ENCODE assay signal across 28 cellular contexts in the genomic region with DNA sequence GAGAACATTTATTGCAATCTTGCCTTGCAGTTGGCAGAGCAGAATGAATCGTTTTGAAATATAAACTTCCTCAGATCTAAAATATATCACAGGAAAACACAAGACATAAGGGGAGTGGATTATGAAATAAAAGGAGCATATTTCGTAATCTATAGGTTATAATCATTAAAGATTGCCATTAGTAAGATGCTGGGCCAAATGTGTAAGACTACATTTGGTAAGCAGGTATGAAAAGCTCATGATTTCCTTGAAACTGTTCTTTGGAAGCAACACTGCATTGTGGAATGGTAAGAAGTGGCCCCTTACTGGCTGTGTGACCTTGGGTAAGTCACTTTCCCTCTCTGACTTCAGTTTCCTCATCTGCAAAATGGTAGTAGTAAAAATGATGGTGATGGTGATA.
"Had no signal": no experiment of that assay in that cellular context is flagged by ENCODE, and none has a peak within 500 bp of the region (broad histone marks: within the 10 kb centered on the region; RNA-seq: fewer than 3 reads in every experiment).

No MANE protein-coding gene starts in this region.

- H3K9me3 ChIP-seq: esophagus squamous epithelium, heart right ventricle, left lung, mucosa of descending colon, psoas muscle, sigmoid colon, stomach, thyroid gland, vagina had no signal

- H3K4me2 ChIP-seq: neural progenitor cell had no signal

- H3K9me3 Mint-ChIP-seq: naive B cell; neural progenitor cell; stimulated activated effector memory CD8-positive, alpha-beta T cell treated with anti-CD3 and anti-CD28 coated beads, Interleukin-12 subunit alpha, Interleukin-12 subunit beta, amount 100 ng/mL, for 72 hours had no signal

- H3K27me3 ChIP-seq: esophagus squamous epithelium, left lung, neural progenitor cell, sigmoid colon, stomach, thyroid gland, vagina had no signal

- H3K4me1 Mint-ChIP-seq: naive B cell; neural progenitor cell; stimulated activated effector memory CD8-positive, alpha-beta T cell treated with anti-CD3 and anti-CD28 coated beads, Interleukin-12 subunit alpha, Interleukin-12 subunit beta, amount 100 ng/mL, for 72 hours had no signal

- H3K27me3 Mint-ChIP-seq: naive B cell had no signal

- H3K36me3 ChIP-seq: esophagus squamous epithelium, heart right ventricle, left lung, neural progenitor cell, sigmoid colon, stomach, thyroid gland, vagina had no signal

- DNase-seq: dermis blood vessel endothelial cell; effector memory CD4-positive, alpha-beta T cell; esophagus squamous epithelium; foreskin melanocyte; glutamatergic neuron; heart right ventricle; hippocampal formation; left cardiac atrium; left lung; mesenchymal stem cell; mucosa of descending colon; naive B cell; nucleus accumbens; psoas muscle; right cardiac atrium; sigmoid colon; stimulated activated CD4-positive, alpha-beta T cell treated with anti-CD3 and anti-CD28 coated beads, Interleukin-2, amount 100 ng/mL, for 24 hours; stimulated activated CD4-positive, alpha-beta T cell treated with anti-CD3 and anti-CD28 coated beads, Interleukin-4, amount 100 ng/mL, for 24 hours; stimulated activated naive CD4-positive, alpha-beta T cell treated with Interleukin-2 at 50 U/mL for 16 hours; stomach; thyroid gland; trophoblast cell had no signal

- H2AFZ ChIP-seq: neural progenitor cell had no signal

- H3K4me3 Mint-ChIP-seq: mesothelial cell of epicardium; naive B cell; natural killer cell treated with Interleukin-12 subunit alpha and Interleukin-12 subunit beta and Interleukin-15 and Interleukin-18, amount 100 ng/mL, for 72 hours; neural progenitor cell; stimulated activated effector memory CD8-positive, alpha-beta T cell treated with anti-CD3 and anti-CD28 coated beads, Interleukin-12 subunit alpha, Interleukin-12 subunit beta, amount 100 ng/mL, for 72 hours had no signal

- H3K27ac ChIP-seq: esophagus squamous epithelium, heart right ventricle, left lung, neural progenitor cell, psoas muscle, sigmoid colon, stomach, thyroid gland, vagina had no signal

- H3K9ac ChIP-seq: neural progenitor cell had no signal

- H3K36me3 Mint-ChIP-seq: mesothelial cell of epicardium; naive B cell; natural killer cell treated with Interleukin-12 subunit alpha and Interleukin-12 subunit beta and Interleukin-15 and Interleukin-18, amount 100 ng/mL, for 72 hours; neural progenitor cell; stimulated activated effector memory CD8-positive, alpha-beta T cell treated with anti-CD3 and anti-CD28 coated beads, Interleukin-12 subunit alpha, Interleukin-12 subunit beta, amount 100 ng/mL, for 72 hours had no signal

- H3K4me1 ChIP-seq: esophagus squamous epithelium, heart right ventricle, left lung, neural progenitor cell, psoas muscle, sigmoid colon, stomach, thyroid gland, vagina had no signal

- FAIRE-seq: endothelial cell of umbilical vein had no signal

- H3K27ac Mint-ChIP-seq: mesothelial cell of epicardium; naive B cell; natural killer cell treated with Interleukin-12 subunit alpha and Interleukin-12 subunit beta and Interleukin-15 and Interleukin-18, amount 100 ng/mL, for 72 hours; neural progenitor cell; stimulated activated effector memory CD8-positive, alpha-beta T cell treated with anti-CD3 and anti-CD28 coated beads, Interleukin-12 subunit alpha, Interleukin-12 subunit beta, amount 100 ng/mL, for 72 hours had no signal

- H3K4me3 ChIP-seq: esophagus squamous epithelium, heart right ventricle, left lung, mucosa of descending colon, neural progenitor cell, psoas muscle, sigmoid colon, stomach, thyroid gland, vagina had no signal
